ENCODE assay signal across 27 cellular contexts in genomic region chr7:91348686-91349085, GRCh38.
DNase-seq lines count a peak whose midpoint lies in the region; ATAC-seq, FAIRE-seq and TF ChIP-seq lines count a peak whose summit lies in the region.
"Had no signal": no experiment of that assay in that cellular context is flagged by ENCODE, and none has a peak within 500 bp of the region (broad histone marks: within the 10 kb centered on the region; RNA-seq: fewer than 3 reads in every experiment).

No MANE protein-coding gene starts in this region.

- no peaks in the 10 kb centered on the region for H3K79me2 ChIP-seq in astrocyte (ENCODE audit: insufficient read depth, low read length)

- peaks cover 12% of the 10 kb centered on the region for H3K4me1 Mint-ChIP-seq in astrocyte (ENCODE audit: low read depth, unreplicated experiment)
- H3K4me1 Mint-ChIP-seq: central memory CD8-positive, alpha-beta T cell had no signal

- H3K27me3 ChIP-seq in cardiac muscle cell (no peaks in the 10 kb centered on the region), left ventricle myocardium inferior (ENCODE audit: low read depth) (no peaks in the 10 kb centered on the region), astrocyte (ENCODE audit: insufficient read depth, low read length) (no peaks in the 10 kb centered on the region)
- H3K27me3 ChIP-seq: BLaER1 treated with 17β-estradiol and CSF1 and Interleukin-3, amounts not matched to agents 10 nM and 100 nM; esophagus muscularis mucosa; neutrophil; Peyer's patch had no signal

- no peaks in the 10 kb centered on the region for H3K36me3 Mint-ChIP-seq in astrocyte (ENCODE audit: low read depth, unreplicated experiment)
- H3K36me3 Mint-ChIP-seq: WTC11 had no signal

- H3K36me3 ChIP-seq in cardiac muscle cell (no peaks in the 10 kb centered on the region), left ventricle myocardium inferior (no peaks in the 10 kb centered on the region), astrocyte (ENCODE audit: insufficient read depth, low read length) (no peaks in the 10 kb centered on the region)
- H3K36me3 ChIP-seq: BLaER1 treated with 17β-estradiol and CSF1 and Interleukin-3, amounts not matched to agents 10 nM and 100 nM; esophagus muscularis mucosa; neutrophil; Peyer's patch had no signal

- FAIRE-seq in astrocyte (lab: Jason Lieb, UNC) = no peak
- FAIRE-seq: GM19239 had no signal

- peaks cover 1% of the 10 kb centered on the region for H3K27me3 Mint-ChIP-seq in astrocyte (ENCODE audit: low read depth, unreplicated experiment)
- H3K27me3 Mint-ChIP-seq: central memory CD8-positive, alpha-beta T cell had no signal

- peak; percentile 9 to 49 for DNase-seq in cardiac muscle cell (ENCODE audit: low read depth in 1 of 2, low spot score in 1 of 2)
- no peak for DNase-seq in left ventricle myocardium inferior
- peak; percentile 17 for DNase-seq in astrocyte (ENCODE audit: low read depth)
- peak; percentile 20 for DNase-seq in hepatic stellate cell (ENCODE audit: low spot score)
- peak; percentile 39 for DNase-seq in smooth muscle cell of the brain vasculature (ENCODE audit: low read depth, low spot score)
- no peak for DNase-seq in DMS53 treated with DMSO at 0.1 percent for 48 hours (lab: John Stamatoyannopoulos, UW; ENCODE audit: unreplicated experiment)
- no peak for DNase-seq in NCI-H446 treated with DMSO at 0.1 percent for 48 hours (lab: John Stamatoyannopoulos, UW)
- DNase-seq: activated CD4-positive, alpha-beta T cell treated with anti-CD3 and anti-CD28 coated beads, Interleukin-2, amount 50 U/mL, for 48 hours; activated effector memory CD4-positive, alpha-beta T cell treated with anti-CD3 and anti-CD28 coated beads, Interleukin-2, amount 50 U/mL, for 16 hours; effector CD8-positive, alpha-beta T cell; GDM1; glutamatergic neuron; KBM-7; MV-4-11; NCI-H2029; NK-92 treated with Interleukin-12 subunit alpha and Interleukin-12 subunit beta, amount 100 ng/mL, for 24 hours; Peyer's patch; stimulated activated CD8-positive, alpha-beta memory T cell treated with anti-CD3 and anti-CD28 coated beads, Interleukin-4, amount 100 ng/mL, for 48 hours; T-helper 2 cell had no signal

- no peak overlapping the region for H3K9ac ChIP-seq in astrocyte (ENCODE audit: low read length)
- H3K9ac ChIP-seq: BLaER1 treated with 17β-estradiol and CSF1 and Interleukin-3, amounts not matched to agents 10 nM and 100 nM had no signal

- no peak overlapping the region for H3K4me3 ChIP-seq in cardiac muscle cell
- H3K4me3 ChIP-seq in left ventricle myocardium inferior = no peak overlapping the region
- no peak overlapping the region for H3K4me3 ChIP-seq in astrocyte (ENCODE audit: insufficient read depth, low read depth, low read length)
- H3K4me3 ChIP-seq: BLaER1 treated with 17β-estradiol and CSF1 and Interleukin-3, amounts not matched to agents 10 nM and 100 nM; esophagus muscularis mucosa; Peyer's patch had no signal

- H3K4me3 Mint-ChIP-seq in astrocyte (ENCODE audit: unreplicated experiment) = no peak overlapping the region
- H3K4me3 Mint-ChIP-seq: central memory CD8-positive, alpha-beta T cell; WTC11 had no signal

- no peak for ATAC-seq in GM18870 (IDR thresholded peaks at IDR 0.05; ENCODE audit: unreplicated experiment)
- ATAC-seq: WTC11 had no signal

- H3K27ac ChIP-seq in cardiac muscle cell (no peak overlapping the region), left ventricle myocardium inferior (replicated peaks) (no peak overlapping the region), astrocyte (ENCODE audit: low read depth, low read length) (no peak overlapping the region)
- H3K27ac ChIP-seq: 22Rv1; BLaER1 treated with 17β-estradiol and CSF1 and Interleukin-3, amounts not matched to agents 10 nM and 100 nM; esophagus muscularis mucosa; neutrophil; Peyer's patch had no signal

- no peaks in the 10 kb centered on the region for H3K9me3 Mint-ChIP-seq in astrocyte (ENCODE audit: unreplicated experiment)
- H3K9me3 Mint-ChIP-seq: WTC11 had no signal

- intact Hi-C loops in left ventricle myocardium inferior (cut with micrococcal nuclease) = no loop called here

- no peaks in the 10 kb centered on the region for H4K20me1 ChIP-seq in astrocyte (ENCODE audit: insufficient read depth, low read length)
- H4K20me1 ChIP-seq: BLaER1 treated with 17β-estradiol and CSF1 and Interleukin-3, amounts not matched to agents 10 nM and 100 nM had no signal

- H3K9me3 ChIP-seq in cardiac muscle cell (ENCODE audit: low read depth) (no peaks in the 10 kb centered on the region), left ventricle myocardium inferior (replicated peaks) (no peaks in the 10 kb centered on the region), astrocyte (ENCODE audit: insufficient read depth, low read depth, low read length) (no peaks in the 10 kb centered on the region)
- H3K9me3 ChIP-seq: BLaER1 treated with 17β-estradiol and CSF1 and Interleukin-3, amounts not matched to agents 10 nM and 100 nM; esophagus muscularis mucosa; neutrophil; Peyer's patch had no signal

- TF ChIP-seq CTCF in cardiac muscle cell (IDR thresholded peaks at IDR 0.05; ENCODE audit: low read depth, low read length) (no peak), left ventricle myocardium inferior (IDR thresholded peaks at IDR 0.05; ENCODE audit: borderline replicate concordance) (no peak), astrocyte (IDR thresholded peaks at IDR 0.05; ENCODE audit: insufficient read depth, low read depth, low read length) (no peak)

- no peak overlapping the region for H2AFZ ChIP-seq in astrocyte (ENCODE audit: low read depth, low read length)

- peak overlapping the region; percentile 8 for H3K4me2 ChIP-seq in astrocyte (ENCODE audit: low read length)

- H3K4me1 ChIP-seq in cardiac muscle cell (ENCODE audit: low read depth) = peaks cover 4% of the 10 kb centered on the region
- H3K4me1 ChIP-seq in left ventricle myocardium inferior = peaks cover 51% of the 10 kb centered on the region
- peaks cover 23% of the 10 kb centered on the region for H3K4me1 ChIP-seq in astrocyte (ENCODE audit: insufficient read depth, low read length)
- H3K4me1 ChIP-seq: Peyer's patch had no signal

- H3K27ac Mint-ChIP-seq in astrocyte (ENCODE audit: unreplicated experiment) = peak overlapping the region; percentile 12
- H3K27ac Mint-ChIP-seq: WTC11 had no signal

Comparison
In these comparisons a context has a peak if more than half of its experiments do, and no peak if none do; other contexts are left out.
1. DNase-seq: peak in cardiac muscle cell (2 of 2), astrocyte (single experiment), hepatic stellate cell (single experiment) and smooth muscle cell of the brain vasculature (single experiment); none in left ventricle myocardium inferior (single experiment), DMS53 treated with DMSO at 0.1 percent for 48 hours (single experiment) and NCI-H446 treated with DMSO at 0.1 percent for 48 hours (single experiment).